In the genomic region with DNA sequence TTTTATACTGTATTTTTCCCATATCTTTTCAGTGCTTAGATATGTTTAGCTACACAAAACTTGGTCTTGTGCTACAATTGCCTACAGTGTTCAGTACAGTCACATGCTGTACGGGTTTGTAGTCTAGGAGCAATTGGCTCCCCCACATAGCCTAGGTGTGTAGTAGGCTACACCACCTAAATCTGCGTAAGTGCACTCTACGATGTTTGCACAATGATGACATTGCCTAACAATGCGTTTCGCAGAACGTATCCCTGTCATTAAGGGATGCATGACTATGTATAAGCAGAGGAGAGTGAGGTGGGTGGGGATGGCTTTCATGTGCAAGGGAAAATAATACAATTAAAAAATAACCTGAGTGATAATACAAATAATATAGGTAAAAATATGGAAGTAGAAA, we compare ENCODE assay signal across 23 cellular contexts.
DNase-seq lines count a peak whose midpoint lies in the region; ATAC-seq, FAIRE-seq and TF ChIP-seq lines count a peak whose summit lies in the region.
"Had no signal": no experiment of that assay in that cellular context is flagged by ENCODE, and none has a peak within 500 bp of the region (broad histone marks: within the 10 kb centered on the region; RNA-seq: fewer than 3 reads in every experiment).

No MANE protein-coding gene starts in this region.

- no peak overlapping the region for H3K27ac ChIP-seq in upper lobe of right lung
- H3K27ac ChIP-seq: A549; BLaER1 treated with 17β-estradiol and CSF1 and Interleukin-3, amounts not matched to agents 10 nM and 100 nM had no signal

- peak; percentile 86 for ATAC-seq in upper lobe of right lung
- ATAC-seq: A549, GM23338, HepG2, T-cell had no signal

- H3K36me3 ChIP-seq in bronchial epithelial cell (ENCODE audit: control insufficient read depth, insufficient read depth, low read length) (no peaks in the 10 kb centered on the region), upper lobe of right lung (no peaks in the 10 kb centered on the region)
- H3K36me3 ChIP-seq: BLaER1 treated with 17β-estradiol and CSF1 and Interleukin-3, amounts not matched to agents 10 nM and 100 nM had no signal

- DNase-seq in NCI-H748 (lab: John Stamatoyannopoulos, UW; ENCODE audit: unreplicated experiment), result peak; percentile 67
- no peak for DNase-seq in NCI-H748 treated with DMSO at 0.1 percent for 48 hours (lab: John Stamatoyannopoulos, UW)
- DNase-seq in NCI-H1105 treated with DMSO at 0.1 percent for 48 hours (lab: John Stamatoyannopoulos, UW), result peak; percentile 55
- peak; percentile 67 for DNase-seq in bronchial epithelial cell (ENCODE audit: low read depth)
- no peak for DNase-seq in upper lobe of right lung
- no peak for DNase-seq in amniotic stem cell (lab: John Stamatoyannopoulos, UW)
- DNase-seq in COR-L47 (lab: John Stamatoyannopoulos, UW), result no peak
- DNase-seq: AML-193; CD4-positive, alpha-beta memory T cell; DMS 273 treated with DMSO at 0.1 percent for 48 hours; H9; Karpas-422; NCI-H1092 treated with DMSO at 0.1 percent for 48 hours; NCI-H2081 treated with DMSO at 0.1 percent for 48 hours; NCI-H446; NCI-H526 treated with DMSO at 0.1 percent for 48 hours; NK-92 treated with Interleukin-12 subunit alpha and Interleukin-12 subunit beta, amount 100 ng/mL, for 24 hours; RPMI8226; T-cell had no signal

- no peak overlapping the region for H3K4me3 ChIP-seq in bronchial epithelial cell (ENCODE audit: low read depth, low read length)
- H3K4me3 ChIP-seq in upper lobe of right lung, result no peak overlapping the region
- H3K4me3 ChIP-seq: A549; BLaER1 treated with 17β-estradiol and CSF1 and Interleukin-3, amounts not matched to agents 10 nM and 100 nM; GM23338 had no signal

- TF ChIP-seq CTCF in bronchial epithelial cell (IDR thresholded peaks at IDR 0.05; ENCODE audit: insufficient read depth, low read length, severe bottlenecking) (no peak), upper lobe of right lung (IDR thresholded peaks at IDR 0.05) (no peak)

- no peaks in the 10 kb centered on the region for H3K9me3 ChIP-seq in upper lobe of right lung
- H3K9me3 ChIP-seq: A549 had no signal

- no peaks in the 10 kb centered on the region for H3K4me1 ChIP-seq in upper lobe of right lung
- H3K4me1 ChIP-seq: A549; BLaER1 treated with 17β-estradiol and CSF1 and Interleukin-3, amounts not matched to agents 10 nM and 100 nM had no signal

- no peaks in the 10 kb centered on the region for H3K27me3 ChIP-seq in bronchial epithelial cell (ENCODE audit: control insufficient read depth, insufficient read depth, low read length)
- no peaks in the 10 kb centered on the region for H3K27me3 ChIP-seq in upper lobe of right lung
- H3K27me3 ChIP-seq: BLaER1 treated with 17β-estradiol and CSF1 and Interleukin-3, amounts not matched to agents 10 nM and 100 nM had no signal

- no peak for FAIRE-seq in bronchial epithelial cell (lab: Jason Lieb, UNC)
- FAIRE-seq: A549, HepG2 had no signal

- intact Hi-C loops in upper lobe of right lung (cut with DNase I), result no loop called here

Comparison
In these comparisons a context has a peak if more than half of its experiments do, and no peak if none do; other contexts are left out.
1. DNase-seq: peak in NCI-H748 (single experiment), NCI-H1105 treated with DMSO at 0.1 percent for 48 hours (single experiment) and bronchial epithelial cell (single experiment); none in NCI-H748 treated with DMSO at 0.1 percent for 48 hours (single experiment), upper lobe of right lung (single experiment), amniotic stem cell (single experiment) and COR-L47 (single experiment).